ENCODE assay signal across 8 cellular contexts in genomic region chr15:43132830-43133428, GRCh38. TPM values are rescaled to one million over a fixed set of nuclear protein-coding genes. Genes with fewer than 3 reads are reported as not detected.
A peak's percentile ranks its signal among the peaks of the same experiment; 100 is the strongest.
DNase-seq lines count a peak whose midpoint lies in the region; ATAC-seq lines count a peak whose summit lies in the region.

No MANE protein-coding gene starts in this region.

- H3K27ac Mint-ChIP-seq in activated T-helper 2 cell treated with anti-CD3 and anti-CD28 coated beads, Interferon-gamma antibody, Interleukin-2, Interleukin-4, amounts not matched to agents 10 μg/mL and 5 μg/mL and 100 μg/mL, durations not matched to agents 14 hours and 24 hours and 36 hours: peak overlapping the region; percentile 83
- peak overlapping the region; percentile 89 for H3K27ac Mint-ChIP-seq in stimulated activated naive B cell treated with anti-CD40 and anti-IgM and Interleukin-4, amounts not matched to agents 10 μg/mL and 1 μg/mL and 100 μg/mL, for 72 hours

- peak overlapping the region; percentile 78 for H3K4me3 ChIP-seq in HUES6 (ENCODE audit: low read depth, low read length)
- peak overlapping the region; percentile 89 for H3K4me3 ChIP-seq in iPS-15b (ENCODE audit: low read depth, low read length)

- peaks cover 22% of the 10 kb centered on the region for H3K27me3 Mint-ChIP-seq in activated T-helper 2 cell treated with anti-CD3 and anti-CD28 coated beads, Interferon-gamma antibody, Interleukin-2, Interleukin-4, amounts not matched to agents 10 μg/mL and 5 μg/mL and 100 μg/mL, durations not matched to agents 14 hours and 24 hours and 36 hours (ENCODE audit: low read depth)
- no peaks in the 10 kb centered on the region for H3K27me3 Mint-ChIP-seq in stimulated activated naive B cell treated with anti-CD40 and anti-IgM and Interleukin-4, amounts not matched to agents 10 μg/mL and 1 μg/mL and 100 μg/mL, for 72 hours

- H3K36me3 Mint-ChIP-seq in activated T-helper 2 cell treated with anti-CD3 and anti-CD28 coated beads, Interferon-gamma antibody, Interleukin-2, Interleukin-4, amounts not matched to agents 10 μg/mL and 5 μg/mL and 100 μg/mL, durations not matched to agents 14 hours and 24 hours and 36 hours (ENCODE audit: low read depth): peaks cover 30% of the 10 kb centered on the region
- peaks cover 4 to 8% of the 10 kb centered on the region in 2 donors for H3K36me3 Mint-ChIP-seq in stimulated activated naive B cell treated with anti-CD40 and anti-IgM and Interleukin-4, amounts not matched to agents 10 μg/mL and 1 μg/mL and 100 μg/mL, for 72 hours

- H3K4me1 Mint-ChIP-seq in activated T-helper 2 cell treated with anti-CD3 and anti-CD28 coated beads, Interferon-gamma antibody, Interleukin-2, Interleukin-4, amounts not matched to agents 10 μg/mL and 5 μg/mL and 100 μg/mL, durations not matched to agents 14 hours and 24 hours and 36 hours (ENCODE audit: low read depth): peaks cover 22% of the 10 kb centered on the region
- H3K4me1 Mint-ChIP-seq in stimulated activated naive B cell treated with anti-CD40 and anti-IgM and Interleukin-4, amounts not matched to agents 10 μg/mL and 1 μg/mL and 100 μg/mL, for 72 hours: peaks cover 11 to 21% of the 10 kb centered on the region in 2 donors

- H3K36me3 ChIP-seq in HUES6 (ENCODE audit: control insufficient read depth, insufficient read depth, low read length) (peaks cover 13% of the 10 kb centered on the region; the same call in 1 of the 2 replicates), iPS-15b (ENCODE audit: control insufficient read depth, insufficient read depth, low read length) (peaks cover 2% of the 10 kb centered on the region)

- peak overlapping the region; percentile 86 for H3K4me3 Mint-ChIP-seq in activated T-helper 2 cell treated with anti-CD3 and anti-CD28 coated beads, Interferon-gamma antibody, Interleukin-2, Interleukin-4, amounts not matched to agents 10 μg/mL and 5 μg/mL and 100 μg/mL, durations not matched to agents 14 hours and 24 hours and 36 hours (ENCODE audit: low read depth)
- H3K4me3 Mint-ChIP-seq in stimulated activated naive B cell treated with anti-CD40 and anti-IgM and Interleukin-4, amounts not matched to agents 10 μg/mL and 1 μg/mL and 100 μg/mL, for 72 hours: peak overlapping the region; percentile 81 to 88

- no peaks in the 10 kb centered on the region for H3K9me3 Mint-ChIP-seq in activated T-helper 2 cell treated with anti-CD3 and anti-CD28 coated beads, Interferon-gamma antibody, Interleukin-2, Interleukin-4, amounts not matched to agents 10 μg/mL and 5 μg/mL and 100 μg/mL, durations not matched to agents 14 hours and 24 hours and 36 hours
- peaks cover 4 to 8% of the 10 kb centered on the region in 2 donors for H3K9me3 Mint-ChIP-seq in stimulated activated naive B cell treated with anti-CD40 and anti-IgM and Interleukin-4, amounts not matched to agents 10 μg/mL and 1 μg/mL and 100 μg/mL, for 72 hours

- H3K27me3 ChIP-seq in HUES6 (ENCODE audit: control insufficient read depth, insufficient read depth, low read length) (peaks cover 23% of the 10 kb centered on the region), iPS-15b (ENCODE audit: control insufficient read depth, insufficient read depth, low read length) (peaks cover 15% of the 10 kb centered on the region)

- no peak overlapping the region for H3K27ac ChIP-seq in HUES6 (ENCODE audit: low read depth, low read length)

- DNase-seq in activated T-helper 2 cell treated with anti-CD3 and anti-CD28 coated beads, Interferon-gamma antibody, Interleukin-2, Interleukin-4, amounts not matched to agents 10 μg/mL and 5 μg/mL and 100 μg/mL, durations not matched to agents 14 hours and 24 hours and 36 hours (ENCODE audit: low spot score): no peak
- no peak for DNase-seq in stimulated activated naive B cell treated with anti-CD40 and anti-IgM and Interleukin-4, amounts not matched to agents 10 μg/mL and 1 μg/mL and 100 μg/mL, for 72 hours
- DNase-seq in dermis blood vessel endothelial cell (no peak), NOMO-1 treated with dmso at 0.1 percent for 144 hours (lab: John Stamatoyannopoulos, UW; ENCODE audit: unreplicated experiment) (no peak), inferior parietal cortex (ENCODE audit: extremely low spot score) (no peak), NCI-H2029 treated with DMSO at 0.1 percent for 48 hours (lab: John Stamatoyannopoulos, UW) (no peak)

- H3K9ac ChIP-seq in HUES6 (ENCODE audit: low read length) (peak overlapping the region; percentile 79), iPS-15b (ENCODE audit: low read depth, low read length) (peak overlapping the region; percentile 80)

- H3K4me1 ChIP-seq in HUES6 (ENCODE audit: control insufficient read depth, insufficient read depth, low read length): peaks cover 4% of the 10 kb centered on the region; the same call in 1 of the 2 replicates
- no peaks in the 10 kb centered on the region for H3K4me1 ChIP-seq in iPS-15b (ENCODE audit: control insufficient read depth, insufficient read depth, low read length)

- intact Hi-C loops in activated T-helper 2 cell treated with anti-CD3 and anti-CD28 coated beads, Interferon-gamma antibody, Interleukin-2, Interleukin-4, amounts not matched to agents 10 μg/mL and 5 μg/mL and 100 μg/mL, durations not matched to agents 14 hours and 24 hours and 36 hours (cut with micrococcal nuclease): loop anchor here (5.0 kb wide), 1 partner anchor 54 kb away; the partner anchor contains the start of gene CCNDBP1

- H3K9me3 ChIP-seq in HUES6 (ENCODE audit: control insufficient read depth, insufficient read depth, low read depth, low read length): peaks cover 9% of the 10 kb centered on the region; the same call in 1 of the 2 replicates
- no peaks in the 10 kb centered on the region for H3K9me3 ChIP-seq in iPS-15b (ENCODE audit: control insufficient read depth, insufficient read depth, low read length)

- no peak for ATAC-seq in stimulated activated naive B cell treated with anti-CD40 and anti-IgM and Interleukin-4, amounts not matched to agents 10 μg/mL and 1 μg/mL and 100 μg/mL, for 72 hours (replicated peaks)

RNA-seq across cellular contexts. Expression of gene TMEM62, which starts 0.5 kb away (rescaled TPM):
- 16.1 and 19.7 TPM in 2 replicates for total RNA-seq in activated T-helper 2 cell treated with anti-CD3 and anti-CD28 coated beads, Interferon-gamma antibody, Interleukin-2, Interleukin-4, amounts not matched to agents 10 μg/mL and 5 μg/mL and 100 μg/mL, durations not matched to agents 14 hours and 24 hours and 36 hours
- 21.3 and 21.4 TPM in 2 replicates for total RNA-seq in dermis blood vessel endothelial cell

RNA-seq across cellular contexts. Expression of gene UBR1, which starts 27.1 kb away (rescaled TPM):
- 36.0 and 36.7 TPM in 2 replicates for total RNA-seq in activated T-helper 2 cell treated with anti-CD3 and anti-CD28 coated beads, Interferon-gamma antibody, Interleukin-2, Interleukin-4, amounts not matched to agents 10 μg/mL and 5 μg/mL and 100 μg/mL, durations not matched to agents 14 hours and 24 hours and 36 hours
- 31.2 and 35.6 TPM in 2 replicates for total RNA-seq in dermis blood vessel endothelial cell

RNA-seq across cellular contexts. Expression of gene CCNDBP1, which starts 52.3 kb away (rescaled TPM):
- 62.9 and 68.1 TPM in 2 replicates for total RNA-seq in activated T-helper 2 cell treated with anti-CD3 and anti-CD28 coated beads, Interferon-gamma antibody, Interleukin-2, Interleukin-4, amounts not matched to agents 10 μg/mL and 5 μg/mL and 100 μg/mL, durations not matched to agents 14 hours and 24 hours and 36 hours
- 151 and 157 TPM in 2 replicates for total RNA-seq in dermis blood vessel endothelial cell
